ENCODE assay signal across 8 cellular contexts in genomic region chr10:63266337-63267327, GRCh38.
DNase-seq lines count a peak whose midpoint lies in the region; ATAC-seq and TF ChIP-seq lines count a peak whose summit lies in the region.

No MANE protein-coding gene starts in this region.

- no peak for ATAC-seq in stimulated activated effector memory CD8-positive, alpha-beta T cell treated with anti-CD3 and anti-CD28 coated beads, Interleukin-12 subunit alpha, Interleukin-12 subunit beta, amount 100 ng/mL, for 72 hours

- peaks cover 13% of the 10 kb centered on the region for H3K36me3 Mint-ChIP-seq in activated CD4-positive, alpha-beta T cell treated with anti-CD3 and anti-CD28 coated beads, Interleukin-2, amount 10 ng/mL, durations not matched to agents 24 days and 14 days (ENCODE audit: low read depth)
- peaks cover 35% of the 10 kb centered on the region for H3K36me3 Mint-ChIP-seq in stimulated activated effector memory CD8-positive, alpha-beta T cell treated with anti-CD3 and anti-CD28 coated beads, Interleukin-12 subunit alpha, Interleukin-12 subunit beta, amount 100 ng/mL, for 72 hours

- H3K27ac Mint-ChIP-seq in activated CD4-positive, alpha-beta T cell treated with anti-CD3 and anti-CD28 coated beads, Interleukin-2, amount 10 ng/mL, durations not matched to agents 24 days and 14 days: peak overlapping the region; percentile 79
- H3K27ac Mint-ChIP-seq in stimulated activated effector memory CD8-positive, alpha-beta T cell treated with anti-CD3 and anti-CD28 coated beads, Interleukin-12 subunit alpha, Interleukin-12 subunit beta, amount 100 ng/mL, for 72 hours: peak overlapping the region; percentile 95

- H3K27ac ChIP-seq in WERI-Rb-1: peak overlapping the region; percentile 93

- no peaks in the 10 kb centered on the region for H3K9me3 Mint-ChIP-seq in activated CD4-positive, alpha-beta T cell treated with anti-CD3 and anti-CD28 coated beads, Interleukin-2, amount 10 ng/mL, durations not matched to agents 24 days and 14 days
- H3K9me3 Mint-ChIP-seq in stimulated activated effector memory CD8-positive, alpha-beta T cell treated with anti-CD3 and anti-CD28 coated beads, Interleukin-12 subunit alpha, Interleukin-12 subunit beta, amount 100 ng/mL, for 72 hours: no peaks in the 10 kb centered on the region

- POLR2A ChIA-PET in GM10248 (lab: Yijun Ruan, JAX): no interaction called here

- no peak for DNase-seq in activated CD4-positive, alpha-beta T cell treated with anti-CD3 and anti-CD28 coated beads, Interleukin-2, amount 10 ng/mL, durations not matched to agents 24 days and 14 days
- DNase-seq in activated CD4-positive, alpha-beta T cell treated with anti-CD3 and anti-CD28 coated beads for 48 hours: no peak
- DNase-seq in WERI-Rb-1 (no peak), glomerular visceral epithelial cell (ENCODE audit: extremely low spot score) (peak; percentile 13), GM10248 (ENCODE audit: extremely low spot score) (no peak), NCI-H2081 treated with DMSO at 0.1 percent for 48 hours (lab: John Stamatoyannopoulos, UW) (no peak), dedifferentiated amniotic fluid mesenchymal stem cell (ENCODE audit: extremely low spot score) (no peak)
- no peak for DNase-seq in stimulated activated effector memory CD8-positive, alpha-beta T cell treated with anti-CD3 and anti-CD28 coated beads, Interleukin-12 subunit alpha, Interleukin-12 subunit beta, amount 100 ng/mL, for 72 hours (ENCODE audit: low spot score in 2 of 2)

- intact Hi-C loops in activated CD4-positive, alpha-beta T cell treated with anti-CD3 and anti-CD28 coated beads, Interleukin-2, amount 10 ng/mL, durations not matched to agents 24 days and 14 days (cut with micrococcal nuclease): loop anchor here (1.0 to 10.0 kb wide), 6 partner anchors 441 to 1282 kb away; partner anchors contain the start of gene ZNF365

- no peaks in the 10 kb centered on the region for H3K9me3 ChIP-seq in WERI-Rb-1 (ENCODE audit: severe bottlenecking)

- no peaks in the 10 kb centered on the region for H3K27me3 Mint-ChIP-seq in activated CD4-positive, alpha-beta T cell treated with anti-CD3 and anti-CD28 coated beads, Interleukin-2, amount 10 ng/mL, durations not matched to agents 24 days and 14 days

- H3K4me3 ChIP-seq in WERI-Rb-1 (ENCODE audit: low read depth, low read length): peak overlapping the region; percentile 76

- TF ChIP-seq CTCF in WERI-Rb-1 (IDR thresholded peaks at IDR 0.05; ENCODE audit: low read depth, low read length) (no peak), GM10248 (IDR thresholded peaks at IDR 0.05; ENCODE audit: control extremely low read depth, extremely low read depth, low read depth, missing control alignments) (no peak)

- H3K36me3 ChIP-seq in WERI-Rb-1: peaks cover 6% of the 10 kb centered on the region

- peaks cover 25% of the 10 kb centered on the region for H3K4me1 Mint-ChIP-seq in activated CD4-positive, alpha-beta T cell treated with anti-CD3 and anti-CD28 coated beads, Interleukin-2, amount 10 ng/mL, durations not matched to agents 24 days and 14 days
- H3K4me1 Mint-ChIP-seq in stimulated activated effector memory CD8-positive, alpha-beta T cell treated with anti-CD3 and anti-CD28 coated beads, Interleukin-12 subunit alpha, Interleukin-12 subunit beta, amount 100 ng/mL, for 72 hours: peaks cover 19% of the 10 kb centered on the region

- peak overlapping the region; percentile 93 for H3K4me3 Mint-ChIP-seq in activated CD4-positive, alpha-beta T cell treated with anti-CD3 and anti-CD28 coated beads, Interleukin-2, amount 10 ng/mL, durations not matched to agents 24 days and 14 days
- H3K4me3 Mint-ChIP-seq in stimulated activated effector memory CD8-positive, alpha-beta T cell treated with anti-CD3 and anti-CD28 coated beads, Interleukin-12 subunit alpha, Interleukin-12 subunit beta, amount 100 ng/mL, for 72 hours: peak overlapping the region; percentile 76

- CTCF ChIA-PET in GM10248 (lab: Yijun Ruan, JAX): interaction anchor here (0.8 to 2.9 kb wide), 3 partner anchors 9 to 362 kb away, joined by 3 to 6 read pairs (median 6); no protein-coding TSS in a partner anchor

- H3K27me3 ChIP-seq in WERI-Rb-1 (ENCODE audit: insufficient read depth, low read depth, severe bottlenecking): no peaks in the 10 kb centered on the region
